Comparison of ENCODE assay signal across 8 cellular contexts in genomic region chr1:173714759-173715537, GRCh38. TPM values are rescaled to one million over a fixed set of nuclear protein-coding genes. Genes with fewer than 3 reads are reported as not detected.
DNase-seq lines count a peak whose midpoint lies in the region; ATAC-seq and TF ChIP-seq lines count a peak whose summit lies in the region.

KLHL20 (plus strand) TSS chr1:173714981; CDS start chr1:173716044, 1,063 bp downstream.

- H3K27ac ChIP-seq in BLaER1 (peak within 1 kb of the TSS; percentile 78), coronary artery (peak within 1 kb of the TSS; percentile 90 to 95)

- DNase-seq in GM19240 (ENCODE audit: insufficient read length, low spot score) (peak; percentile 66), NCI-H526 (lab: John Stamatoyannopoulos, UW) (peak; percentile 95 to 98), coronary artery (ENCODE audit: low spot score) (peak; percentile 86), left colon (peak; percentile 82 to 83)
- peak; percentile 88 for DNase-seq in activated CD4-positive, alpha-beta T cell treated with anti-CD3 and anti-CD28 coated beads for 48 hours
- peak; percentile 88 for DNase-seq in stimulated activated CD4-positive, alpha-beta T cell treated with anti-CD3 and anti-CD28 coated beads, Interleukin-1b, Interleukin-23, amount 100 ng/mL, for 48 hours

- H3K9ac ChIP-seq in BLaER1: peak within 1 kb of the TSS; percentile 89

- no peaks in the 10 kb centered on the region for H3K9me3 ChIP-seq in BLaER1

- no peak for TF ChIP-seq CTCF in coronary artery (IDR thresholded peaks at IDR 0.05)

- H3K4me3 ChIP-seq in BLaER1 (peak within 1 kb of the TSS; percentile 76), coronary artery (peak within 1 kb of the TSS; percentile 94)

- peaks cover 16% of the 10 kb centered on the region for H3K4me1 ChIP-seq in BLaER1

- intact Hi-C loops in left colon (cut with DNase I, micrococcal nuclease): no loop called here

- peak; percentile 96 for ATAC-seq in HG03460 (IDR thresholded peaks at IDR 0.05; ENCODE audit: unreplicated experiment)
- ATAC-seq in left colon: peak; percentile 97

- H4K20me1 ChIP-seq in BLaER1: no peaks in the 10 kb centered on the region

- H3K27me3 ChIP-seq in BLaER1: no peaks in the 10 kb centered on the region

- H3K36me3 ChIP-seq in BLaER1: peaks cover 16% of the 10 kb centered on the region

- H3K4me2 ChIP-seq in BLaER1: peak within 1 kb of the TSS; percentile 89

RNA-seq across cellular contexts. Expression of gene KLHL20, which starts in this region (rescaled TPM):
- 10 to 100 TPM; 23.3 to 25.1 TPM for total RNA-seq in left colon

Comparison
In these comparisons a context has a peak if more than half of its experiments do, and no peak if none do; other contexts are left out.
1. Peak in every context shown above with its lines: DNase-seq, ATAC-seq, H3K4me3 ChIP-seq and H3K27ac ChIP-seq.